In genomic region chr21:42232176-42232825, GRCh38 we compare ENCODE assay signal across 8 cellular contexts. TPM values are rescaled to one million over a fixed set of nuclear protein-coding genes. Genes with fewer than 3 reads are reported as not detected.
DNase-seq lines count a peak whose midpoint lies in the region; ATAC-seq and FAIRE-seq lines count a peak whose summit lies in the region.

No MANE protein-coding gene starts in this region.

- peaks cover 17% of the 10 kb centered on the region for H4K20me1 ChIP-seq in BLaER1

- H3K9me3 ChIP-seq in BLaER1 (peaks cover 4% of the 10 kb centered on the region), muscle layer of duodenum (ENCODE audit: control insufficient read depth in 1 of 2, low read length in 2 of 2) (no peaks in the 10 kb centered on the region)

- POLR2A ChIA-PET in activated CD8-positive, alpha-beta T cell treated with anti-CD3 and anti-CD28 coated beads, Interleukin-2, amount 10 ng/mL, durations not matched to agents 7 days and 5 days (lab: Charles Lee), result interaction anchor here (1.4 to 7.4 kb wide), 3 partner anchors 12 to 172 kb away, joined by 3 to 104 read pairs (median 31); partner anchors contain the start of gene ABCG1

- H3K4me3 Mint-ChIP-seq in activated CD8-positive, alpha-beta T cell treated with anti-CD3 and anti-CD28 coated beads, Interleukin-2, amount 10 ng/mL, durations not matched to agents 7 days and 5 days, result peak overlapping the region; percentile 63

- FAIRE-seq in GM18507 (lab: Jason Lieb, UNC), result peak; percentile 84

- H3K4me1 Mint-ChIP-seq in activated CD8-positive, alpha-beta T cell treated with anti-CD3 and anti-CD28 coated beads, Interleukin-2, amount 10 ng/mL, durations not matched to agents 7 days and 5 days (ENCODE audit: low read depth), result peaks cover 98% of the 10 kb centered on the region

- CTCF ChIA-PET in activated CD8-positive, alpha-beta T cell treated with anti-CD3 and anti-CD28 coated beads, Interleukin-2, amount 10 ng/mL, durations not matched to agents 7 days and 5 days (lab: Charles Lee), result interaction anchor here (1.0 to 5.0 kb wide), 11 partner anchors 7 to 87 kb away, joined by 3 to 47 read pairs (median 12); partner anchors contain the start of gene ABCG1

- H3K36me3 Mint-ChIP-seq in activated CD8-positive, alpha-beta T cell treated with anti-CD3 and anti-CD28 coated beads, Interleukin-2, amount 10 ng/mL, durations not matched to agents 7 days and 5 days (ENCODE audit: low read depth), result peaks cover 13% of the 10 kb centered on the region

- no peak for DNase-seq in GM18507 (ENCODE audit: extremely low spot score, insufficient read length, low read depth)
- DNase-seq in activated CD8-positive, alpha-beta T cell treated with anti-CD3 and anti-CD28 coated beads, Interleukin-2, amount 10 ng/mL, durations not matched to agents 7 days and 5 days, result peak; percentile 58
- DNase-seq in NCI-H187 treated with DMSO at 0.1 percent for 48 hours (lab: John Stamatoyannopoulos, UW), result no peak
- no peak for DNase-seq in DMS53 treated with DMSO at 0.1 percent for 48 hours (lab: John Stamatoyannopoulos, UW; ENCODE audit: unreplicated experiment)
- DNase-seq in AML-193 (lab: John Stamatoyannopoulos, UW), result no peak

- no peak for ATAC-seq in activated CD8-positive, alpha-beta T cell treated with anti-CD3 and anti-CD28 coated beads, Interleukin-2, amount 10 ng/mL, durations not matched to agents 7 days and 5 days
- no peak for ATAC-seq in HG02763 (IDR thresholded peaks at IDR 0.05; ENCODE audit: unreplicated experiment)

- H3K4me1 ChIP-seq in BLaER1, result peaks cover 100% of the 10 kb centered on the region
- H3K4me1 ChIP-seq in muscle layer of duodenum (ENCODE audit: control insufficient read depth in 1 of 2, insufficient read depth in 2 of 2, low read length in 2 of 2), result peaks cover 40 to 65% of the 10 kb centered on the region in 2 donors

- no peaks in the 10 kb centered on the region for H3K9me3 Mint-ChIP-seq in activated CD8-positive, alpha-beta T cell treated with anti-CD3 and anti-CD28 coated beads, Interleukin-2, amount 10 ng/mL, durations not matched to agents 7 days and 5 days (ENCODE audit: insufficient read depth)

- H3K4me3 ChIP-seq in BLaER1, result no peak overlapping the region
- no peak overlapping the region for H3K4me3 ChIP-seq in muscle layer of duodenum (ENCODE audit: low read depth in 1 of 2, low read length in 2 of 2)

- peak overlapping the region; percentile 97 for H3K4me2 ChIP-seq in BLaER1

- H3K27me3 ChIP-seq in BLaER1 (no peaks in the 10 kb centered on the region), muscle layer of duodenum (ENCODE audit: low read depth, low read length) (no peaks in the 10 kb centered on the region)

- H3K27me3 Mint-ChIP-seq in activated CD8-positive, alpha-beta T cell treated with anti-CD3 and anti-CD28 coated beads, Interleukin-2, amount 10 ng/mL, durations not matched to agents 7 days and 5 days (ENCODE audit: low read depth), result no peaks in the 10 kb centered on the region

- H3K36me3 ChIP-seq in BLaER1 (peaks cover 4% of the 10 kb centered on the region), muscle layer of duodenum (ENCODE audit: control insufficient read depth in 1 of 2, insufficient read depth in 2 of 2, low read length in 2 of 2) (no peaks in the 10 kb centered on the region)

- H3K27ac ChIP-seq in BLaER1 (peak overlapping the region; percentile 96), muscle layer of duodenum (ENCODE audit: low read length) (peak overlapping the region; percentile 76)

- H3K9ac ChIP-seq in BLaER1, result peak overlapping the region; percentile 80

- H3K27ac Mint-ChIP-seq in activated CD8-positive, alpha-beta T cell treated with anti-CD3 and anti-CD28 coated beads, Interleukin-2, amount 10 ng/mL, durations not matched to agents 7 days and 5 days, result peak overlapping the region; percentile 85

RNA-seq across cellular contexts. Expression of gene ABCG1, which starts 13.4 kb away (rescaled TPM):
- 1 to 10 TPM; 6.7 to 8.0 TPM for total RNA-seq in activated CD8-positive, alpha-beta T cell treated with anti-CD3 and anti-CD28 coated beads, Interleukin-2, amount 10 ng/mL, durations not matched to agents 7 days and 5 days
